Comparison of ENCODE assay signal across 18 cellular contexts in the genomic region with DNA sequence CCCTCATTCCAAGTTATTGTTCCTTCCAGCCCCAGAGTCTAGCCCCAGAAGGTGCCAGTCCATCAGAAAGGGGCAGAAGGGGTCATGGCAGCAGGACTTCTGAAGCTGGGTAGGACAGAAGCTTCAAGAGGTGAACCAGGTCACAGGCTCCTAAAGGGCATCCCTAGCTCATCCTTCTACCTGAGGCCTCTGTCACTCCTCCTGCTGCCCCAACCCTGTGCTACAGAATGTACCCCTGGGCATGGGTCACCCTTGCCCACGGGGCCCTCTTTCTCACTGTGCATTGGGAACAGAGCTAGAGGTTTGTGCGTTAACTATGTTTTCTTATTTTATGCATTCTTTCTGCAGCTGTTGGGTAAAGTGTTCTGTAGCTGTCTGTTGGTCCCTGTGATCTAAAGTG. TPM values are rescaled to one million over a fixed set of nuclear protein-coding genes. Genes with fewer than 3 reads are reported as not detected.
"Had no signal": no experiment of that assay in that cellular context is flagged by ENCODE, and none has a peak within 500 bp of the region (broad histone marks: within the 10 kb centered on the region; RNA-seq: fewer than 3 reads in every experiment).

No MANE protein-coding gene starts in this region.

- DNase-seq: heart left ventricle; left ventricle myocardium inferior; mammary epithelial cell; mesenchymal stem cell; naive thymus-derived CD8-positive, alpha-beta T cell; occipital lobe; ovary; right lobe of liver; stimulated activated CD4-positive, alpha-beta T cell treated with anti-CD3 and anti-CD28 coated beads, Interleukin-4, amount 100 ng/mL, for 24 hours; stimulated activated naive CD4-positive, alpha-beta T cell treated with Interleukin-2 at 50 U/mL for 16 hours; stimulated activated naive CD8-positive, alpha-beta T cell treated with anti-CD3 and anti-CD28 coated beads, Interleukin-15, amount 100 ng/mL, for 72 hours; transverse colon had no signal

- ATAC-seq: heart left ventricle; naive thymus-derived CD8-positive, alpha-beta T cell; stimulated activated effector memory CD8-positive, alpha-beta T cell treated with anti-CD3 and anti-CD28 coated beads, Interleukin-12 subunit alpha, Interleukin-12 subunit beta, amount 100 ng/mL, for 72 hours; stimulated activated naive CD8-positive, alpha-beta T cell treated with anti-CD3 and anti-CD28 coated beads, Interleukin-15, amount 100 ng/mL, for 72 hours had no signal

- H3K27ac ChIP-seq: heart left ventricle, left ventricle myocardium inferior, neutrophil, ovary, right atrium auricular region, right lobe of liver, transverse colon had no signal

- H3K4me3 ChIP-seq: heart left ventricle, left ventricle myocardium inferior, ovary, right atrium auricular region, right lobe of liver, transverse colon, upper lobe of left lung had no signal

- H3K27me3 ChIP-seq: heart left ventricle, neutrophil, ovary, right atrium auricular region, right lobe of liver, upper lobe of left lung had no signal

- H3K36me3 ChIP-seq: heart left ventricle, left ventricle myocardium inferior, neutrophil, ovary, right atrium auricular region, right lobe of liver, transverse colon, upper lobe of left lung had no signal

- H3K4me1 ChIP-seq: right atrium auricular region, right lobe of liver had no signal

- H3K9me3 ChIP-seq: heart left ventricle, left ventricle myocardium inferior, neutrophil, ovary, right atrium auricular region, right lobe of liver, transverse colon, upper lobe of left lung had no signal

RNA-seq across cellular contexts. Expression of gene DNAH17, which starts 46.5 kb away (rescaled TPM):
- total RNA-seq: left ventricle myocardium inferior, mucosa of gallbladder, progenitor cell of endocrine pancreas had no signal
